In the genomic region with DNA sequence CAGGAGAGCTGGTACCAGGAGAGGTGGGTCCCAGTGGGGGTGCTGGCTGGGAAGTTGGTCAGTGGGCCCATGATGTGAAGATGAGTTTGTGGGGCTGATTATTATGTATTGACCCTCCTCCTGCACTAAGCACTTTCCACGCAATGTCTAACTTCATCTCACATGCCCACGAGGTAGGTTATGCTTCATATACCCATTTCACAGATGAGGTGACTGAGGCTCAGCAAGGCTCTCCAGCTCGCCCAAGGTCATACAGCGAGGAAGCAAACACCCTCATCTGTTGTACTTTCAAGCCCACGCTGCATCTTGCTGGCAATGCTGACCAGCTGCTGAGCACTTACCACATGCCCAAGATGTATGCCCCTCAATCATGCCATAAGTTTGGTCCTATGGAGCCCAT, we compare ENCODE assay signal across 8 cellular contexts.
"Had no signal": no experiment of that assay in that cellular context is flagged by ENCODE, and none has a peak within 500 bp of the region (broad histone marks: within the 10 kb centered on the region; RNA-seq: fewer than 3 reads in every experiment).

No MANE protein-coding gene starts in this region.

- H3K36me3 ChIP-seq: HAP-1 had no signal

- H3K4me3 ChIP-seq: GM23338, HAP-1 had no signal

- H3K27ac ChIP-seq: HL-60 had no signal

- ATAC-seq: HCT116 had no signal

- H3K9me3 Mint-ChIP-seq: GM23338 had no signal

- H3K9me3 ChIP-seq: HAP-1 had no signal

- H3K4me1 ChIP-seq: HAP-1 had no signal

- DNase-seq: H7, HFFc6, IMR-90, KBM-7 had no signal

- H3K4me3 Mint-ChIP-seq: GM23338, HFFc6 had no signal

- H2AFZ ChIP-seq: GM23338 had no signal

- H3K27ac Mint-ChIP-seq: GM23338, HFFc6 had no signal

- H3K4me2 ChIP-seq: GM23338 had no signal
